ENCODE assay signal across 29 cellular contexts in genomic region chr4:19408488-19408887, GRCh38.
"Had no signal": no experiment of that assay in that cellular context is flagged by ENCODE, and none has a peak within 500 bp of the region (broad histone marks: within the 10 kb centered on the region; RNA-seq: fewer than 3 reads in every experiment).

No MANE protein-coding gene starts in this region.

- H3K27me3 ChIP-seq: adrenal gland, ascending aorta, body of pancreas, brain microvascular endothelial cell, breast epithelium, cardiac muscle cell had no signal

- H3K36me3 ChIP-seq: adrenal gland, ascending aorta, brain microvascular endothelial cell, breast epithelium, cardiac muscle cell had no signal

- H3K9me3 ChIP-seq: adrenal gland, ascending aorta, body of pancreas, breast epithelium had no signal

- H3K27ac ChIP-seq: adrenal gland, ascending aorta, body of pancreas, brain microvascular endothelial cell, breast epithelium, cardiac muscle cell had no signal

- H3K4me3 ChIP-seq: adrenal gland, ascending aorta, body of pancreas, breast epithelium, cardiac muscle cell had no signal

- DNase-seq: activated effector memory CD4-positive, alpha-beta T cell treated with anti-CD3 and anti-CD28 coated beads, Interleukin-2, amount 50 U/mL, for 16 hours; activated effector memory CD4-positive, alpha-beta T cell treated with Interleukin-2 at 50 U/mL for 16 hours; activated gamma-delta T cell; activated gamma-delta T cell treated with Interleukin-2 at 50 U/mL for 16 hours; activated naive CD4-positive, alpha-beta T cell; activated naive CD4-positive, alpha-beta T cell treated with anti-CD3 and anti-CD28 coated beads for 36 hours; activated naive CD4-positive, alpha-beta T cell treated with anti-CD3 and anti-CD28 coated beads, Interleukin-2, amount 10 ng/mL, durations not matched to agents 7 days and 5 days; activated naive CD4-positive, alpha-beta T cell treated with anti-CD3 and anti-CD28 coated beads, Interleukin-2, amount 50 U/mL, for 16 hours; activated naive CD4-positive, alpha-beta T cell treated with Interleukin-2 at 50 U/mL for 16 hours; activated naive CD8-positive, alpha-beta T cell treated with anti-CD3 and anti-CD28 coated beads for 36 hours; activated naive CD8-positive, alpha-beta T cell treated with anti-CD3 and anti-CD28 coated beads, Interleukin-2, amount 10 ng/mL, durations not matched to agents 7 days and 5 days; activated naive CD8-positive, alpha-beta T cell treated with anti-CD3 and anti-CD28 coated beads, Interleukin-2, amount 50 U/mL, for 24 hours; activated T-cell treated with anti-CD3 and anti-CD28 coated beads, Interleukin-2, amount 50 U/mL, for 24 hours; activated T-cell treated with anti-CD3 and anti-CD28 coated beads, Interleukin-2, amount 50 U/mL, for 4 hours; activated T-cell treated with anti-CD3 and anti-CD28 coated beads, Interleukin-2, amount 50 U/mL, for 48 hours; activated T-cell treated with anti-CD3 and anti-CD28 coated beads, Interleukin-2, amount 50 U/mL, for 72 hours; adrenal gland; amniotic stem cell; amygdala; anterior cingulate cortex; aorta; body of pancreas; brain microvascular endothelial cell; caudate nucleus; central memory CD4-positive, alpha-beta T cell; cerebellar nuclear complex had no signal
